ENCODE assay signal across 21 cellular contexts in the genomic region with DNA sequence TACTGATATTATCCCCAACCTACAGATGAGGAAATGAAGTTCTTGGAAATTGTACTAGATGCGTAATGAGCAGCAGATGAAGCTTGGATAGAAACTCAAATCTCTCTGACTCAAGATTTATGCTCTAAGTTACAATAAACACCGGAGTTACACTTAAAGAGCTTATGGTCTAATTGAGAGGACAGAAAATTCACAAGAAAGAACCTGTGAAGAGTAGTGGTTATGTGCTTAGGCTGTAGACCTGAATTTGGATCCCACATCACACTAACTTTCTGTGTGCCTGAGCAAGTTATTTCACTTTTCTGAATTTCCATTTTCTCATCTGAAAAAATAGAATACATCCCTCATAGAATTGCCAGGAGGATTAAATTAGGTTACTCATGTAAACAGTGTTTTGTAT. TPM values are rescaled to one million over a fixed set of nuclear protein-coding genes. Genes with fewer than 3 reads are reported as not detected.
DNase-seq lines count a peak whose midpoint lies in the region; ATAC-seq and TF ChIP-seq lines count a peak whose summit lies in the region.
"Had no signal": no experiment of that assay in that cellular context is flagged by ENCODE, and none has a peak within 500 bp of the region (broad histone marks: within the 10 kb centered on the region; RNA-seq: fewer than 3 reads in every experiment).

No MANE protein-coding gene starts in this region.

- no peak overlapping the region for H3K27ac ChIP-seq in thyroid gland

- no peak for TF ChIP-seq POLR2A in thyroid gland (IDR thresholded peaks at IDR 0.05)

- H3K9me3 Mint-ChIP-seq in activated naive CD4-positive, alpha-beta T cell treated with anti-CD3 and anti-CD28 coated beads, Interleukin-2, amount 50 U/mL, for 24 hours, result no peaks in the 10 kb centered on the region
- H3K9me3 Mint-ChIP-seq in T-cell (no peaks in the 10 kb centered on the region), endothelial cell (ENCODE audit: unreplicated experiment) (no peaks in the 10 kb centered on the region)
- peaks cover 3% of the 10 kb centered on the region for H3K9me3 Mint-ChIP-seq in stimulated activated effector memory CD8-positive, alpha-beta T cell treated with anti-CD3 and anti-CD28 coated beads, Interleukin-12 subunit alpha, Interleukin-12 subunit beta, amount 100 ng/mL, for 72 hours
- H3K9me3 Mint-ChIP-seq: HFFc6 had no signal

- WGBS in thyroid gland, 2 donors, result 96 to 98% methylated on average over 2 of the region's 2 CpGs

- H3K4me1 ChIP-seq in thyroid gland, result peaks cover 5 to 9% of the 10 kb centered on the region in 2 donors
- H3K4me1 ChIP-seq: BE2C had no signal

- H3K4me3 ChIP-seq in thyroid gland (replicated peaks in 1 of 3), result no peak overlapping the region

- intact Hi-C loops in thyroid gland (cut with DNase I), result no loop called here

- H3K27ac Mint-ChIP-seq in activated naive CD4-positive, alpha-beta T cell treated with anti-CD3 and anti-CD28 coated beads, Interleukin-2, amount 50 U/mL, for 24 hours, result peak overlapping the region; percentile 46
- peak overlapping the region; percentile 50 to 64 for H3K27ac Mint-ChIP-seq in T-cell
- no peak overlapping the region for H3K27ac Mint-ChIP-seq in endothelial cell (ENCODE audit: unreplicated experiment)
- peak overlapping the region; percentile 69 for H3K27ac Mint-ChIP-seq in stimulated activated effector memory CD8-positive, alpha-beta T cell treated with anti-CD3 and anti-CD28 coated beads, Interleukin-12 subunit alpha, Interleukin-12 subunit beta, amount 100 ng/mL, for 72 hours
- H3K27ac Mint-ChIP-seq: HFFc6 had no signal

- H3K36me3 Mint-ChIP-seq in activated naive CD4-positive, alpha-beta T cell treated with anti-CD3 and anti-CD28 coated beads, Interleukin-2, amount 50 U/mL, for 24 hours, result peaks cover 8% of the 10 kb centered on the region
- H3K36me3 Mint-ChIP-seq in T-cell (peaks cover 24% of the 10 kb centered on the region), endothelial cell (ENCODE audit: low read depth, unreplicated experiment) (peaks cover 47% of the 10 kb centered on the region)
- H3K36me3 Mint-ChIP-seq in stimulated activated effector memory CD8-positive, alpha-beta T cell treated with anti-CD3 and anti-CD28 coated beads, Interleukin-12 subunit alpha, Interleukin-12 subunit beta, amount 100 ng/mL, for 72 hours, result peaks cover 40% of the 10 kb centered on the region

- no peak for TF ChIP-seq CTCF in endothelial cell (IDR thresholded peaks at IDR 0.05; ENCODE audit: unreplicated experiment)
- no peak for TF ChIP-seq CTCF in thyroid gland (IDR thresholded peaks at IDR 0.05)

- no peaks in the 10 kb centered on the region for H3K36me3 ChIP-seq in thyroid gland
- H3K36me3 ChIP-seq: BE2C had no signal

- no peak overlapping the region for H3K4me3 Mint-ChIP-seq in activated naive CD4-positive, alpha-beta T cell treated with anti-CD3 and anti-CD28 coated beads, Interleukin-2, amount 50 U/mL, for 24 hours
- no peak overlapping the region for H3K4me3 Mint-ChIP-seq in T-cell
- H3K4me3 Mint-ChIP-seq in endothelial cell (ENCODE audit: unreplicated experiment), result peak overlapping the region; percentile 70
- no peak overlapping the region for H3K4me3 Mint-ChIP-seq in stimulated activated effector memory CD8-positive, alpha-beta T cell treated with anti-CD3 and anti-CD28 coated beads, Interleukin-12 subunit alpha, Interleukin-12 subunit beta, amount 100 ng/mL, for 72 hours
- H3K4me3 Mint-ChIP-seq: HFFc6 had no signal

- POLR2A ChIA-PET in T-cell (lab: Charles Lee), result no interaction called here

- peaks cover 79% of the 10 kb centered on the region for H3K4me1 Mint-ChIP-seq in activated naive CD4-positive, alpha-beta T cell treated with anti-CD3 and anti-CD28 coated beads, Interleukin-2, amount 50 U/mL, for 24 hours
- H3K4me1 Mint-ChIP-seq in T-cell (peaks cover 76 to 91% (median 87%) of the 10 kb centered on the region in 3 donors), endothelial cell (ENCODE audit: unreplicated experiment) (peaks cover 46% of the 10 kb centered on the region)
- H3K4me1 Mint-ChIP-seq in stimulated activated effector memory CD8-positive, alpha-beta T cell treated with anti-CD3 and anti-CD28 coated beads, Interleukin-12 subunit alpha, Interleukin-12 subunit beta, amount 100 ng/mL, for 72 hours, result peaks cover 88% of the 10 kb centered on the region

- CTCF ChIA-PET in T-cell (lab: Charles Lee), result interaction anchor here (0.6 to 1.9 kb wide), 3 partner anchors 12 to 69 kb away, joined by 3 to 5 read pairs (median 3); no protein-coding TSS in a partner anchor

- no peak for DNase-seq in activated naive CD4-positive, alpha-beta T cell (lab: John Stamatoyannopoulos, UW)
- no peak for DNase-seq in T-cell
- no peak for DNase-seq in endothelial cell (ENCODE audit: low spot score)
- DNase-seq in stimulated activated effector memory CD8-positive, alpha-beta T cell treated with anti-CD3 and anti-CD28 coated beads, Interleukin-12 subunit alpha, Interleukin-12 subunit beta, amount 100 ng/mL, for 72 hours (ENCODE audit: low spot score in 2 of 2), result no peak
- DNase-seq in T-helper 9 cell, result no peak
- no peak for DNase-seq in thyroid gland
- DNase-seq: BE2C, DMS79 treated with DMSO at 0.1 percent for 48 hours, H7, HFFc6, KG1, MV-4-11, NCI-H187, NCI-H2107, NCI-H510A treated with DMSO at 0.1 percent for 48 hours, NCI-H774, OCI-M1, SIG-M5 had no signal

- no peaks in the 10 kb centered on the region for H3K9me3 ChIP-seq in thyroid gland
- H3K9me3 ChIP-seq: BE2C had no signal

- H3K27me3 ChIP-seq in thyroid gland, result no peaks in the 10 kb centered on the region
- H3K27me3 ChIP-seq: BE2C had no signal

- ATAC-seq in T-cell (replicated peaks in 1 of 4) (no peak), GM21526 (IDR thresholded peaks at IDR 0.05; ENCODE audit: low FRiP score, unreplicated experiment) (no peak)
- ATAC-seq in stimulated activated effector memory CD8-positive, alpha-beta T cell treated with anti-CD3 and anti-CD28 coated beads, Interleukin-12 subunit alpha, Interleukin-12 subunit beta, amount 100 ng/mL, for 72 hours, result no peak
- ATAC-seq: HepG2 had no signal

- no peaks in the 10 kb centered on the region for H3K27me3 Mint-ChIP-seq in activated naive CD4-positive, alpha-beta T cell treated with anti-CD3 and anti-CD28 coated beads, Interleukin-2, amount 50 U/mL, for 24 hours
- no peaks in the 10 kb centered on the region for H3K27me3 Mint-ChIP-seq in T-cell
- H3K27me3 Mint-ChIP-seq in endothelial cell (ENCODE audit: unreplicated experiment), result peaks cover 4% of the 10 kb centered on the region

RNA-seq across cellular contexts. Expression of a gene that starts 58.5 kb away (rescaled TPM):
- 100 to 1,000 TPM in 2 of 5 donors, 10 to 100 TPM in 3; 87.0 to 114 (median 94.6) TPM for total RNA-seq in T-cell
- 271 TPM for total RNA-seq in endothelial cell (ENCODE audit: unreplicated experiment)
- total RNA-seq in thyroid gland, result 10 to 100 TPM in 3 of 4 donors, 1 to 10 TPM in 1; 8.7 to 26.7 (median 19.9) TPM
- total RNA-seq: HepG2 had no signal
